19 cellular contexts compared by ENCODE assay signal in genomic region chr4:77651820-77652219, GRCh38. TPM values are rescaled to one million over a fixed set of nuclear protein-coding genes. Genes with fewer than 3 reads are reported as not detected.
"Had no signal": no experiment of that assay in that cellular context is flagged by ENCODE, and none has a peak within 500 bp of the region (broad histone marks: within the 10 kb centered on the region; RNA-seq: fewer than 3 reads in every experiment).

No MANE protein-coding gene starts in this region.

- H3K4me3 ChIP-seq: coronary artery, esophagus muscularis mucosa, gastrocnemius medialis, vagina had no signal

- ATAC-seq: activated naive CD8-positive, alpha-beta T cell treated with anti-CD3 and anti-CD28 coated beads, Interleukin-2, amount 50 U/mL, for 24 hours; gastrocnemius medialis; sciatic nerve; T-helper 17 cell had no signal

- H3K4me1 ChIP-seq: gastrocnemius medialis, vagina had no signal

- H3K9me3 ChIP-seq: vagina had no signal

- DNase-seq: activated CD4-positive, alpha-beta memory T cell treated with anti-CD3 and anti-CD28 coated beads for 36 hours; activated CD4-positive, alpha-beta T cell treated with anti-CD3 and anti-CD28 coated beads for 48 hours; activated effector memory CD4-positive, alpha-beta T cell treated with anti-CD3 and anti-CD28 coated beads, Interleukin-2, amount 50 U/mL, for 16 hours; activated naive CD4-positive, alpha-beta T cell treated with anti-CD3 and anti-CD28 coated beads, Interleukin-2, amount 50 U/mL, for 16 hours; activated naive CD8-positive, alpha-beta T cell treated with anti-CD3 and anti-CD28 coated beads, Interleukin-2, amount 50 U/mL, for 24 hours; brain microvascular endothelial cell; gastrocnemius medialis; naive B cell; posterior cingulate gyrus; stimulated activated CD4-positive, alpha-beta T cell treated with anti-CD3 and anti-CD28 coated beads, Interleukin-2, amount 100 ng/mL, for 48 hours; stimulated activated CD8-positive, alpha-beta memory T cell treated with anti-CD3 and anti-CD28 coated beads, Interleukin-4, amount 100 ng/mL, for 48 hours; stimulated activated naive B cell treated with anti-CD40 and anti-IgM and Interleukin-4, amounts not matched to agents 10 μg/mL and 1 μg/mL and 100 μg/mL, for 72 hours; T-helper 17 cell had no signal

- H3K27me3 ChIP-seq: brain microvascular endothelial cell, esophagus muscularis mucosa, gastrocnemius medialis, vagina had no signal

- H3K36me3 ChIP-seq: brain microvascular endothelial cell, esophagus muscularis mucosa, gastrocnemius medialis, vagina had no signal

- H3K27ac ChIP-seq: brain microvascular endothelial cell, coronary artery, esophagus muscularis mucosa, gastrocnemius medialis, vagina had no signal

RNA-seq across cellular contexts. Expression of gene CXCL13, which starts 46.2 kb away (rescaled TPM):
- total RNA-seq: gastrocnemius medialis, mononuclear cell, sciatic nerve, T-helper 17 cell, temporal lobe, vagina had no signal
